ENCODE assay signal across 13 cellular contexts in the genomic region with DNA sequence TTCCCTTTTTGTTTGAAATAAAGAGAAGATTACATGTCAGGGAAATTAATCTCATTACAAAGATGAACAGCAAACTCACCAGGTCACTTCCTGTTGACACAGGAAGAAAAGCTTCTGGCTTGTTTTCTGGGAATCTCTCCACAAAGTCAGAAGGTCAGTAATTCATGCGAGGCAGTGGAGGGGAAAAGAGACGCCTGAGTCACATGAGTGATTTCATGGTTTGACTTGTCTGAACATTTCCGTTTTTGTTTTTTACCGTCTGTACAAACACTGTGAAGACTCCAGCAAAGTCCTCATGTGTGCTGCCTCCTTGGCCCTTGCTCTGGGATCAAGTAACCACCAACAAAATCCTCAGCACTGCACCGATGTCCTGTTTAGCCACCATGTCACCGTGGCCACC. TPM values are rescaled to one million over a fixed set of nuclear protein-coding genes. Genes with fewer than 3 reads are reported as not detected.
DNase-seq lines count a peak whose midpoint lies in the region; ATAC-seq, FAIRE-seq and TF ChIP-seq lines count a peak whose summit lies in the region.
"Had no signal": no experiment of that assay in that cellular context is flagged by ENCODE, and none has a peak within 500 bp of the region (broad histone marks: within the 10 kb centered on the region; RNA-seq: fewer than 3 reads in every experiment).

No MANE protein-coding gene starts in this region.

- TF ChIP-seq CTCF in IMR-90 (conservative IDR thresholded peaks at IDR 0.05; ENCODE audit: low read depth, low read length) (no peak), bronchial epithelial cell (IDR thresholded peaks at IDR 0.05; ENCODE audit: insufficient read depth, low read length, severe bottlenecking) (no peak), esophagus muscularis mucosa (IDR thresholded peaks at IDR 0.05) (no peak)

- no peak overlapping the region for H2BK15ac ChIP-seq in IMR-90 (ENCODE audit: low read depth, low read length)

- H3K56ac ChIP-seq in IMR-90 (ENCODE audit: extremely low read depth, insufficient read depth, low read length): no peak overlapping the region

- POLR2A ChIA-PET in IMR-90 (lab: Charles Lee; ENCODE audit: unreplicated experiment): no interaction called here

- no peak overlapping the region for H3K4me2 ChIP-seq in IMR-90 (ENCODE audit: low read depth, low read length)

- H2AFZ ChIP-seq in IMR-90 (replicated peaks; ENCODE audit: low read length, poor library complexity): no peak overlapping the region

- no peaks in the 10 kb centered on the region for H3K9me1 ChIP-seq in IMR-90 (ENCODE audit: insufficient read depth, low read length)

- 42% methylated on average over 2 of the region's 6 CpGs; no CpG with 5 or more reads in 1 of the 2 experiments for WGBS in IMR-90 (ENCODE audit: extremely low coverage in 2 of 2, insufficient read length in 1 of 2), 2 experiments
- whole genome bisulfite sequencing in esophagus muscularis mucosa: 62% methylated on average over 6 of the region's 6 CpGs

- H3K9me3 ChIP-seq in IMR-90 (ENCODE audit: control insufficient read depth, insufficient read depth, low read length): no peaks in the 10 kb centered on the region
- H3K9me3 ChIP-seq in esophagus muscularis mucosa: no peaks in the 10 kb centered on the region

- peak; percentile 29 for DNase-seq in COR-L47 (lab: John Stamatoyannopoulos, UW)
- peak; percentile 10 for DNase-seq in IMR-90
- peak; percentile 96 for DNase-seq in bronchial epithelial cell (ENCODE audit: low read depth)
- peak; percentile 74 for DNase-seq in left kidney (ENCODE audit: low read depth, low spot score)
- no peak for DNase-seq in RKO (ENCODE audit: low spot score)
- no peak for DNase-seq in NOMO-1 (lab: John Stamatoyannopoulos, UW; ENCODE audit: unreplicated experiment in 2 of 2)
- DNase-seq in esophagus muscularis mucosa (ENCODE audit: extremely low spot score): no peak
- DNase-seq: NCI-H2107; SHP77 treated with DMSO at 0.1 percent for 48 hours; stimulated activated naive CD4-positive, alpha-beta T cell treated with Interleukin-2 at 50 U/mL for 16 hours had no signal

- CTCF ChIA-PET in IMR-90 (lab: Yijun Ruan, JAX): no interaction called here

- no peak overlapping the region for H4K91ac ChIP-seq in IMR-90 (ENCODE audit: insufficient read depth, low read depth, low read length)

- no peak overlapping the region for H4K5ac ChIP-seq in IMR-90 (ENCODE audit: low read depth, low read length)

- H3K14ac ChIP-seq in IMR-90 (replicated peaks; ENCODE audit: low read depth, low read length): no peak overlapping the region

- H2AK9ac ChIP-seq in IMR-90 (replicated peaks; ENCODE audit: low read depth, low read length, poor library complexity): no peak overlapping the region

- no peak overlapping the region for H3K23ac ChIP-seq in IMR-90 (ENCODE audit: low read depth, low read length)

- no peak overlapping the region for H3K4me3 ChIP-seq in IMR-90 (ENCODE audit: insufficient read depth, low read depth, low read length)
- no peak overlapping the region for H3K4me3 ChIP-seq in bronchial epithelial cell (ENCODE audit: low read depth, low read length)
- H3K4me3 ChIP-seq in esophagus muscularis mucosa: no peak overlapping the region

- H3K27ac ChIP-seq in IMR-90 (ENCODE audit: insufficient read depth, low read length) (no peak overlapping the region), esophagus muscularis mucosa (replicated peaks in 1 of 4) (no peak overlapping the region)
- H3K27ac ChIP-seq: C4-2B had no signal

- BruUV-seq in IMR-90 (replicated peaks; lab: Mats Ljungman, UMichigan): no TSS peak

- no peak for TF ChIP-seq EP300 in esophagus muscularis mucosa (IDR thresholded peaks at IDR 0.05)

- H3K27me3 ChIP-seq in IMR-90 (ENCODE audit: control insufficient read depth, insufficient read depth, low read length) (no peaks in the 10 kb centered on the region), bronchial epithelial cell (ENCODE audit: control insufficient read depth, insufficient read depth, low read length) (no peaks in the 10 kb centered on the region), esophagus muscularis mucosa (peaks cover 0 to 20% (median 0%) of the 10 kb centered on the region in 4 donors)

- H2BK5ac ChIP-seq in IMR-90 (ENCODE audit: low read depth, low read length, poor library complexity, severe bottlenecking): no peak overlapping the region

- in situ Hi-C loops in IMR-90 (cut with MboI; ENCODE audit: low sequenced_read_pairs): no loop called here

- H2AK5ac ChIP-seq in IMR-90 (ENCODE audit: low read depth, low read length): no peak overlapping the region

- no peak overlapping the region for H3K9ac ChIP-seq in IMR-90 (ENCODE audit: low read depth, low read length)

- no peaks in the 10 kb centered on the region for H3K79me1 ChIP-seq in IMR-90 (ENCODE audit: low read depth in 1 of 2, low read length in 2 of 2)

- H3K4me1 ChIP-seq in IMR-90 (ENCODE audit: control insufficient read depth, insufficient read depth, low read length): no peaks in the 10 kb centered on the region
- H3K4me1 ChIP-seq in esophagus muscularis mucosa: no peaks in the 10 kb centered on the region

- H2BK20ac ChIP-seq in IMR-90 (ENCODE audit: low read depth, low read length): no peak overlapping the region

- intact Hi-C loops in IMR-90 (cut with micrococcal nuclease): no loop called here
- intact Hi-C loops in esophagus muscularis mucosa (cut with DNase I): no loop called here

- H3K36me3 ChIP-seq in IMR-90 (ENCODE audit: control insufficient read depth, insufficient read depth, low read length) (no peaks in the 10 kb centered on the region), bronchial epithelial cell (ENCODE audit: control insufficient read depth, insufficient read depth, low read length) (no peaks in the 10 kb centered on the region), esophagus muscularis mucosa (no peaks in the 10 kb centered on the region)

- no peak overlapping the region for H3K18ac ChIP-seq in IMR-90 (ENCODE audit: low read depth, low read length)

- H4K8ac ChIP-seq in IMR-90 (ENCODE audit: low read depth in 2 of 2, low read length in 2 of 2): no peak overlapping the region

- no peak for TF ChIP-seq RAD21 in IMR-90 (IDR thresholded peaks at IDR 0.05; ENCODE audit: low read length)

- ATAC-seq in IMR-90 (ENCODE audit: low read depth) (no peak), HG03571 (IDR thresholded peaks at IDR 0.05; ENCODE audit: unreplicated experiment) (no peak)
- ATAC-seq: activated T-helper 17 cell treated with anti-CD3 and anti-CD28 coated beads, Interleukin-2, amount 50 U/mL, for 72 hours had no signal

- TF ChIP-seq POLR2A in IMR-90 (IDR thresholded peaks at IDR 0.05; ENCODE audit: low read depth, low read length): no peak
- no peak for TF ChIP-seq POLR2A in esophagus muscularis mucosa (IDR thresholded peaks at IDR 0.05; ENCODE audit: low read depth)

- peak; percentile 76 for FAIRE-seq in bronchial epithelial cell (lab: Jason Lieb, UNC)

- H4K20me1 ChIP-seq in IMR-90 (ENCODE audit: insufficient read depth, low read length): no peaks in the 10 kb centered on the region

- dilution Hi-C loops in IMR-90 (cut with HindIII; ENCODE audit: low sequenced_read_pairs, unreplicated experiment): no loop called here

- no peak overlapping the region for H2BK120ac ChIP-seq in IMR-90 (ENCODE audit: low read depth, low read length)

- no peak overlapping the region for H3K4ac ChIP-seq in IMR-90 (ENCODE audit: low read depth, low read length)

TF ChIP-seq in IMR-90, 13 proteins besides CTCF, POLR2A, EP300 and RAD21:
- TF ChIP-seq NFE2L2 (IDR thresholded peaks at IDR 0.05; ENCODE audit: low read depth, low read length): no peak
- TF ChIP-seq, protein P1, sequence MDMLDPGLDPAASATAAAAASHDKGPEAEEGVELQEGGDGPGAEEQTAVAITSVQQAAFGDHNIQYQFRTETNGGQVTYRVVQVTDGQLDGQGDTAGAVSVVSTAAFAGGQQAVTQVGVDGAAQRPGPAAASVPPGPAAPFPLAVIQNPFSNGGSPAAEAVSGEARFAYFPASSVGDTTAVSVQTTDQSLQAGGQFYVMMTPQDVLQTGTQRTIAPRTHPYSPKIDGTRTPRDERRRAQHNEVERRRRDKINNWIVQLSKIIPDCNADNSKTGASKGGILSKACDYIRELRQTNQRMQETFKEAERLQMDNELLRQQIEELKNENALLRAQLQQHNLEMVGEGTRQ (IDR thresholded peaks at IDR 0.05; ENCODE audit: low read depth, low read length): no peak
TF ChIP-seq in IMR-90: peak in this region for 0.

RNA-seq across cellular contexts. Expression of a gene that starts 2.5 kb away (rescaled TPM):
- total RNA-seq in IMR-90 (2012; rRNA removed) (not detected in 2 replicates), bronchial epithelial cell (not detected in 2 replicates), esophagus muscularis mucosa (not detected)
- not detected in 2 replicates for polyA plus RNA-seq in IMR-90 (2012; rRNA removed)
- polyA plus RNA-seq in IMR-90 (2012; cell fraction: cytosol; rRNA removed): not detected in 2 replicates
- polyA plus RNA-seq in IMR-90 (2012; cell fraction: nucleus; rRNA removed; ENCODE audit: low replicate concordance): not detected in 2 replicates
- total RNA-seq: activated T-helper 17 cell treated with anti-CD3 and anti-CD28 coated beads, Interleukin-2, amount 50 U/mL, for 72 hours had no signal

Comparison
In these comparisons a context has a peak if more than half of its experiments do, and no peak if none do; other contexts are left out.
1. DNase-seq: peak in COR-L47 (single experiment), IMR-90 (single experiment), bronchial epithelial cell (single experiment) and left kidney (single experiment); none in RKO (single experiment), NOMO-1 (0 of 2) and esophagus muscularis mucosa (single experiment).